1 cellular context compared by ENCODE assay signal in genomic region chr2:101002562-101003277, GRCh38.
TF ChIP-seq lines count a peak whose summit lies in the region.

No MANE protein-coding gene starts in this region.

TF ChIP-seq in HepG2, 621 proteins besides CTCF, POLR2A, EP300 and RAD21 (continued from another document and continues in another):
- peak; percentile 83 for TF ChIP-seq AFF4 (CRISPR knock-in tag; IDR thresholded peaks at IDR 0.05)
- TF ChIP-seq ZNF550 (CRISPR knock-in tag; IDR thresholded peaks at IDR 0.05; ENCODE audit: borderline replicate concordance), result no peak
- TF ChIP-seq TEAD2 (CRISPR knock-in tag; IDR thresholded peaks at IDR 0.05), result no peak
- no peak for TF ChIP-seq ZNF160 (CRISPR knock-in tag; IDR thresholded peaks at IDR 0.05)
- no peak for TF ChIP-seq ISL2 (CRISPR knock-in tag; IDR thresholded peaks at IDR 0.05)
- no peak for TF ChIP-seq ZNF563 (CRISPR knock-in tag; IDR thresholded peaks at IDR 0.05)
- no peak for TF ChIP-seq ZNF891 (CRISPR knock-in tag; IDR thresholded peaks at IDR 0.05)
- no peak for TF ChIP-seq ATF5 (CRISPR knock-in tag; IDR thresholded peaks at IDR 0.05; ENCODE audit: low read depth)
- 0 out of 2 replicates have a peak, but pooled peaks have one; percentile 16 for TF ChIP-seq SALL2 (CRISPR knock-in tag; IDR thresholded peaks at IDR 0.05)
- no peak for TF ChIP-seq FOXM1 (CRISPR knock-in tag; IDR thresholded peaks at IDR 0.05)
- TF ChIP-seq SMAD3 (CRISPR knock-in tag; IDR thresholded peaks at IDR 0.05), result no peak
- peak; percentile 58; the same call in 1 of the 2 replicates for TF ChIP-seq KDM5A (IDR thresholded peaks at IDR 0.05; ENCODE audit: borderline replicate concordance, low read length)
- peak; percentile 18; the same call in 1 of the 2 replicates for TF ChIP-seq SRY (CRISPR knock-in tag; IDR thresholded peaks at IDR 0.05)
- TF ChIP-seq PHF20 (CRISPR knock-in tag; IDR thresholded peaks at IDR 0.05), result no peak
- 0 out of 2 replicates have a peak, but pooled peaks have one; percentile 80 for TF ChIP-seq ELF4 (CRISPR knock-in tag; IDR thresholded peaks at IDR 0.05; ENCODE audit: borderline replicate concordance)
- no peak for TF ChIP-seq TBX3 (IDR thresholded peaks at IDR 0.05; ENCODE audit: borderline replicate concordance)
- no peak for TF ChIP-seq GABPB1 (CRISPR knock-in tag; IDR thresholded peaks at IDR 0.05)
- TF ChIP-seq, protein P1, sequence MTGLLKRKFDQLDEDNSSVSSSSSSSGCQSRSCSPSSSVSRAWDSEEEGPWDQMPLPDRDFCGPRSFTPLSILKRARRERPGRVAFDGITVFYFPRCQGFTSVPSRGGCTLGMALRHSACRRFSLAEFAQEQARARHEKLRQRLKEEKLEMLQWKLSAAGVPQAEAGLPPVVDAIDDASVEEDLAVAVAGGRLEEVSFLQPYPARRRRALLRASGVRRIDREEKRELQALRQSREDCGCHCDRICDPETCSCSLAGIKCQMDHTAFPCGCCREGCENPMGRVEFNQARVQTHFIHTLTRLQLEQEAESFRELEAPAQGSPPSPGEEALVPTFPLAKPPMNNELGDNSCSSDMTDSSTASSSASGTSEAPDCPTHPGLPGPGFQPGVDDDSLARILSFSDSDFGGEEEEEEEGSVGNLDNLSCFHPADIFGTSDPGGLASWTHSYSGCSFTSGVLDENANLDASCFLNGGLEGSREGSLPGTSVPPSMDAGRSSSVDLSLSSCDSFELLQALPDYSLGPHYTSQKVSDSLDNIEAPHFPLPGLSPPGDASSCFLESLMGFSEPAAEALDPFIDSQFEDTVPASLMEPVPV (CRISPR knock-in tag; IDR thresholded peaks at IDR 0.05), result no peak
- no peak for TF ChIP-seq MNT (IDR thresholded peaks at IDR 0.05)
- TF ChIP-seq ZNF720 (CRISPR knock-in tag; IDR thresholded peaks at IDR 0.05), result no peak
- TF ChIP-seq KMT2B (CRISPR knock-in tag; IDR thresholded peaks at IDR 0.05), result no peak
- TF ChIP-seq NRL (CRISPR knock-in tag; IDR thresholded peaks at IDR 0.05; ENCODE audit: borderline replicate concordance), result peak; percentile 8; the same call in 1 of the 2 replicates
- peak; percentile 38 for TF ChIP-seq HNRNPH1 (optimal IDR thresholded peaks at IDR 0.05; ENCODE audit: low read depth, low read length)
- TF ChIP-seq, protein P2, sequence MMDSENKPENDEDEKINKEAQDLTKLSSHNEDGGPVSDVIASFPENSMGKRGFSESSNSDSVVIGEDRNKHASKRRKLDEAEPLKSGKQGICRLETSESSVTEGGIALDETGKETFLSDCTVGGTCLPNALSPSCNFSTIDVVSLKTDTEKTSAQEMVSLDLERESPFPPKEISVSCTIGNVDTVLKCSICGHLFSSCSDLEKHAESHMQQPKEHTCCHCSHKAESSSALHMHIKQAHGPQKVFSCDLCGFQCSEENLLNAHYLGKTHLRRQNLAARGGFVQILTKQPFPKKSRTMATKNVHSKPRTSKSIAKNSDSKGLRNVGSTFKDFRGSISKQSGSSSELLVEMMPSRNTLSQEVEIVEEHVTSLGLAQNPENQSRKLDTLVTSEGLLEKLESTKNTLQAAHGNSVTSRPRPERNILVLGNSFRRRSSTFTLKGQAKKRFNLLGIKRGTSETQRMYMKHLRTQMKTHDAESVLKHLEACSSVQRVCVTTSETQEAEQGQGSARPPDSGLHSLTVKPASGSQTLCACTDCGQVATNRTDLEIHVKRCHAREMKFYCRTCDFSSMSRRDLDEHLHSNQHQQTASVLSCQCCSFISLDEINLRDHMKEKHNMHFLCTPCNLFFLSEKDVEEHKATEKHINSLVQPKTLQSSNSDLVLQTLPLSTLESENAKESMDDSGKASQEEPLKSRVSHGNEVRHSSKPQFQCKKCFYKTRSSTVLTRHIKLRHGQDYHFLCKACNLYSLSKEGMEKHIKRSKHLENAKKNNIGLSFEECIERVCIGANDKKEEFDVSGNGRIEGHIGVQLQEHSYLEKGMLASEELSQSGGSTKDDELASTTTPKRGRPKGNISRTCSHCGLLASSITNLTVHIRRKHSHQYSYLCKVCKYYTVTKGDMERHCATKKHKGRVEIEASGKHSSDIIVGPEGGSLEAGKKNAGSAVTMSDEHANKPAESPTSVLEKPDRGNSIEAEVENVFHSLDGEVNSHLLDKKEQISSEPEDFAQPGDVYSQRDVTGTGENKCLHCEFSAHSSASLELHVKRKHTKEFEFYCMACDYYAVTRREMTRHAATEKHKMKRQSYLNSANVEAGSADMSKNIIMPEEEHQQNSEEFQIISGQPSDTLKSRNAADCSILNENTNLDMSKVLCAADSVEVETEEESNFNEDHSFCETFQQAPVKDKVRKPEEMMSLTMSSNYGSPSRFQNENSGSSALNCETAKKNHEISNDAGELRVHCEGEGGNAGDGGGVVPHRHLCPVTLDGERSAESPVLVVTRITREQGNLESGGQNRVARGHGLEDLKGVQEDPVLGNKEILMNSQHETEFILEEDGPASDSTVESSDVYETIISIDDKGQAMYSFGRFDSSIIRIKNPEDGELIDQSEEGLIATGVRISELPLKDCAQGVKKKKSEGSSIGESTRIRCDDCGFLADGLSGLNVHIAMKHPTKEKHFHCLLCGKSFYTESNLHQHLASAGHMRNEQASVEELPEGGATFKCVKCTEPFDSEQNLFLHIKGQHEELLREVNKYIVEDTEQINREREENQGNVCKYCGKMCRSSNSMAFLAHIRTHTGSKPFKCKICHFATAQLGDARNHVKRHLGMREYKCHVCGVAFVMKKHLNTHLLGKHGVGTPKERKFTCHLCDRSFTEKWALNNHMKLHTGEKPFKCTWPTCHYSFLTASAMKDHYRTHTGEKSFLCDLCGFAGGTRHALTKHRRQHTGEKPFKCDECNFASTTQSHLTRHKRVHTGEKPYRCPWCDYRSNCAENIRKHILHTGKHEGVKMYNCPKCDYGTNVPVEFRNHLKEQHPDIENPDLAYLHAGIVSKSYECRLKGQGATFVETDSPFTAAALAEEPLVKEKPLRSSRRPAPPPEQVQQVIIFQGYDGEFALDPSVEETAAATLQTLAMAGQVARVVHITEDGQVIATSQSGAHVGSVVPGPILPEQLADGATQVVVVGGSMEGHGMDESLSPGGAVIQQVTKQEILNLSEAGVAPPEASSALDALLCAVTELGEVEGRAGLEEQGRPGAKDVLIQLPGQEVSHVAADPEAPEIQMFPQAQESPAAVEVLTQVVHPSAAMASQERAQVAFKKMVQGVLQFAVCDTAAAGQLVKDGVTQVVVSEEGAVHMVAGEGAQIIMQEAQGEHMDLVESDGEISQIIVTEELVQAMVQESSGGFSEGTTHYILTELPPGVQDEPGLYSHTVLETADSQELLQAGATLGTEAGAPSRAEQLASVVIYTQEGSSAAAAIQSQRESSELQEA (CRISPR knock-in tag; IDR thresholded peaks at IDR 0.05; ENCODE audit: not compliant biosample characterization), result no peak
- no peak for TF ChIP-seq ZNF83 (CRISPR knock-in tag; IDR thresholded peaks at IDR 0.05; ENCODE audit: borderline replicate concordance)
- 0 out of 2 replicates have a peak, but pooled peaks have one; percentile 7 for TF ChIP-seq ZNF367 (CRISPR knock-in tag; IDR thresholded peaks at IDR 0.05; ENCODE audit: borderline replicate concordance)
- TF ChIP-seq RFX5 (IDR thresholded peaks at IDR 0.05; ENCODE audit: low read depth, low read length), result no peak
- TF ChIP-seq ETS1 (CRISPR knock-in tag; IDR thresholded peaks at IDR 0.05), result no peak
- TF ChIP-seq DDIT3 (CRISPR knock-in tag; IDR thresholded peaks at IDR 0.05), result no peak
- TF ChIP-seq, protein P3, sequence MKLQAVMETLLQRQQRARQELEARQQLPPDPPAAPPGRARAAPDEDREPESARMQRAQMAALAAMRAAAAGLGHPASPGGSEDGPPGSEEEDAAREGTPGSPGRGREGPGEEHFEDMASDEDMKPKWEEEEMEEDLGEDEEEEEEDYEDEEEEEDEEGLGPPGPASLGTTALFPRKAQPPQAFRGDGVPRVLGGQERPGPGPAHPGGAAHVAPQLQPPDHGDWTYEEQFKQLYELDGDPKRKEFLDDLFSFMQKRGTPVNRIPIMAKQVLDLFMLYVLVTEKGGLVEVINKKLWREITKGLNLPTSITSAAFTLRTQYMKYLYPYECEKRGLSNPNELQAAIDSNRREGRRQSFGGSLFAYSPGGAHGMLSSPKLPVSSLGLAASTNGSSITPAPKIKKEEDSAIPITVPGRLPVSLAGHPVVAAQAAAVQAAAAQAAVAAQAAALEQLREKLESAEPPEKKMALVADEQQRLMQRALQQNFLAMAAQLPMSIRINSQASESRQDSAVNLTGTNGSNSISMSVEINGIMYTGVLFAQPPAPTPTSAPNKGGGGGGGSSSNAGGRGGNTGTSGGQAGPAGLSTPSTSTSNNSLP (IDR thresholded peaks at IDR 0.05; ENCODE audit: low read depth, low read length), result no peak
- TF ChIP-seq, protein P4, sequence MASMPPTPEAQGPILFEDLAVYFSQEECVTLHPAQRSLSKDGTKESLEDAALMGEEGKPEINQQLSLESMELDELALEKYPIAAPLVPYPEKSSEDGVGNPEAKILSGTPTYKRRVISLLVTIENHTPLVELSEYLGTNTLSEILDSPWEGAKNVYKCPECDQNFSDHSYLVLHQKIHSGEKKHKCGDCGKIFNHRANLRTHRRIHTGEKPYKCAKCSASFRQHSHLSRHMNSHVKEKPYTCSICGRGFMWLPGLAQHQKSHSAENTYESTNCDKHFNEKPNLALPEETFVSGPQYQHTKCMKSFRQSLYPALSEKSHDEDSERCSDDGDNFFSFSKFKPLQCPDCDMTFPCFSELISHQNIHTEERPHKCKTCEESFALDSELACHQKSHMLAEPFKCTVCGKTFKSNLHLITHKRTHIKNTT (CRISPR knock-in tag; IDR thresholded peaks at IDR 0.05), result no peak
- peak; percentile 2; the same call in 1 of the 2 replicates for TF ChIP-seq MAF1 (CRISPR knock-in tag; IDR thresholded peaks at IDR 0.05; ENCODE audit: borderline replicate concordance)
- 0 out of 2 replicates have a peak, but pooled peaks have one; percentile 48 for TF ChIP-seq ZNF296 (CRISPR knock-in tag; conservative IDR thresholded peaks at IDR 0.05)
- no peak for TF ChIP-seq ZNF572 (CRISPR knock-in tag; IDR thresholded peaks at IDR 0.05)
- TF ChIP-seq SP1 (IDR thresholded peaks at IDR 0.05), result no peak
- TF ChIP-seq SP1 (CRISPR knock-in tag; IDR thresholded peaks at IDR 0.05), result no peak
- TF ChIP-seq SAP130 (CRISPR knock-in tag; IDR thresholded peaks at IDR 0.05; ENCODE audit: low read depth), result no peak
- TF ChIP-seq ZNF644 (CRISPR knock-in tag; IDR thresholded peaks at IDR 0.05; ENCODE audit: low read depth), result no peak
- TF ChIP-seq ZMYM3 (CRISPR knock-in tag; IDR thresholded peaks at IDR 0.05), result no peak
- TF ChIP-seq ZNF251 (CRISPR knock-in tag; IDR thresholded peaks at IDR 0.05), result no peak
